Comparison of ENCODE assay signal across 29 cellular contexts in genomic region chr17:61618950-61619349, GRCh38. TPM values are rescaled to one million over a fixed set of nuclear protein-coding genes. Genes with fewer than 3 reads are reported as not detected.
"Had no signal": no experiment of that assay in that cellular context is flagged by ENCODE, and none has a peak within 500 bp of the region (broad histone marks: within the 10 kb centered on the region; RNA-seq: fewer than 3 reads in every experiment).

No MANE protein-coding gene starts in this region.

- DNase-seq: dermis blood vessel endothelial cell; dorsolateral prefrontal cortex; effector CD4-positive, alpha-beta T cell; effector memory CD4-positive, alpha-beta T cell; erythroblast; esophagus squamous epithelium; foreskin melanocyte; gastrocnemius medialis; glutamatergic neuron; head of caudate nucleus; heart right ventricle; hippocampal formation; left cardiac atrium; left lung; left ventricle myocardium superior; lower lobe of right lung; midbrain had no signal

- H3K9me3 ChIP-seq: gastrocnemius medialis had no signal

- H3K36me3 ChIP-seq: esophagus squamous epithelium, gastrocnemius medialis, heart right ventricle, left lung, lower lobe of right lung had no signal

- H3K27ac ChIP-seq: coronary artery, dorsolateral prefrontal cortex, epithelial cell of prostate, esophagus squamous epithelium, gastrocnemius medialis, heart right ventricle, left lung, lower lobe of right lung had no signal

- H3K27me3 ChIP-seq: dorsolateral prefrontal cortex, esophagus squamous epithelium, gastrocnemius medialis, heart right ventricle, left lung had no signal

- H3K4me3 ChIP-seq: coronary artery, dorsolateral prefrontal cortex, esophagus squamous epithelium, gastrocnemius medialis, heart right ventricle, left lung, lower lobe of right lung had no signal

- H3K4me1 ChIP-seq: esophagus squamous epithelium, gastrocnemius medialis, heart right ventricle, left lung, lower lobe of right lung had no signal

- FAIRE-seq: colon, endometrium, islet of Langerhans, keratinocyte had no signal

- ATAC-seq: esophagus mucosa, gastrocnemius medialis, heart right ventricle, left cardiac atrium, left lung, left ventricle myocardium superior, lower lobe of right lung had no signal

RNA-seq across cellular contexts. Expression of gene NACA2, which starts 27.9 kb away (rescaled TPM):
- total RNA-seq: dermis blood vessel endothelial cell, esophagus mucosa, esophagus squamous epithelium, gastrocnemius medialis, glomerular endothelial cell, heart right ventricle, kidney epithelial cell, left cardiac atrium, left lung, left ventricle myocardium superior, lower leg skin, lower lobe of right lung, lung microvascular endothelial cell, mucosa of gallbladder had no signal
